ENCODE assay signal across 1 cellular context in the genomic region with DNA sequence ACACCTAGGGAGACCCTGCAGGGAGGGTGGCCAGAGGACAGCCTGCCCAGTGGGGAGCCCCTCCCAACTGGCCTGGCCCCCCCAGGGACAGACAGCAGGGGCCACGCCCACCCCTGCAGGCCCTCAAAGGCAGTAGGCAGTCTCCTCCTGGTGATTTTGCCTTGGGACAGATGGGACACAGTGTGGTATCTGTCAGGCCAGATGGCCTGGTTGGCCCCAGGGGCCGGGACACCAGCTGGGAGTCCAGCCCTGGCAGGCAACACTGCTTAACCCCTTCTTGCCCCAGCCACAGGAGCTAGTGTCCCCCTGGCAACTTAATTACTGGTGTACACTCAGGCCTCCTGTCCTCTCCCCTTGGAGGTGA.
TF ChIP-seq lines count a peak whose summit lies in the region.

No MANE protein-coding gene starts in this region.

TF ChIP-seq in HepG2, 621 proteins besides CTCF, POLR2A, EP300 and RAD21:
- TF ChIP-seq, protein P1, sequence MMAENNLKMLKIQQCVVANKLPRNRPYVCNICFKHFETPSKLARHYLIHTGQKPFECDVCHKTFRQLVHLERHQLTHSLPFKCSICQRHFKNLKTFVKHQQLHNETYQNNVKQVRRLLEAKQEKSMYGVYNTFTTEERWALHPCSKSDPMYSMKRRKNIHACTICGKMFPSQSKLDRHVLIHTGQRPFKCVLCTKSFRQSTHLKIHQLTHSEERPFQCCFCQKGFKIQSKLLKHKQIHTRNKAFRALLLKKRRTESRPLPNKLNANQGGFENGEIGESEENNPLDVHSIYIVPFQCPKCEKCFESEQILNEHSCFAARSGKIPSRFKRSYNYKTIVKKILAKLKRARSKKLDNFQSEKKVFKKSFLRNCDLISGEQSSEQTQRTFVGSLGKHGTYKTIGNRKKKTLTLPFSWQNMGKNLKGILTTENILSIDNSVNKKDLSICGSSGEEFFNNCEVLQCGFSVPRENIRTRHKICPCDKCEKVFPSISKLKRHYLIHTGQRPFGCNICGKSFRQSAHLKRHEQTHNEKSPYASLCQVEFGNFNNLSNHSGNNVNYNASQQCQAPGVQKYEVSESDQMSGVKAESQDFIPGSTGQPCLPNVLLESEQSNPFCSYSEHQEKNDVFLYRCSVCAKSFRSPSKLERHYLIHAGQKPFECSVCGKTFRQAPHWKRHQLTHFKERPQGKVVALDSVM (CRISPR knock-in tag; IDR thresholded peaks at IDR 0.05) = peak; percentile 36; the same call in 1 of the 2 replicates
- no peak for TF ChIP-seq ZNF136 (CRISPR knock-in tag; IDR thresholded peaks at IDR 0.05; ENCODE audit: low read depth)
- TF ChIP-seq ZNF687 (CRISPR knock-in tag; IDR thresholded peaks at IDR 0.05) = peak; percentile 55
- TF ChIP-seq MYC (CRISPR knock-in tag; IDR thresholded peaks at IDR 0.05; ENCODE audit: borderline replicate concordance) = 0 out of 2 replicates have a peak, but pooled peaks have one; percentile 11
- TF ChIP-seq PATZ1 (CRISPR knock-in tag; IDR thresholded peaks at IDR 0.05) = peak; percentile 77; the same call in 1 of the 2 replicates
- no peak for TF ChIP-seq ZNF367 (CRISPR knock-in tag; IDR thresholded peaks at IDR 0.05; ENCODE audit: borderline replicate concordance)
- TF ChIP-seq TFAP4 (IDR thresholded peaks at IDR 0.05; ENCODE audit: borderline replicate concordance, low read depth) = peak; percentile 47; the same call in 1 of the 2 replicates
- TF ChIP-seq ZNF790 (CRISPR knock-in tag; IDR thresholded peaks at IDR 0.05; ENCODE audit: borderline replicate concordance) = no peak
- TF ChIP-seq, protein P2, sequence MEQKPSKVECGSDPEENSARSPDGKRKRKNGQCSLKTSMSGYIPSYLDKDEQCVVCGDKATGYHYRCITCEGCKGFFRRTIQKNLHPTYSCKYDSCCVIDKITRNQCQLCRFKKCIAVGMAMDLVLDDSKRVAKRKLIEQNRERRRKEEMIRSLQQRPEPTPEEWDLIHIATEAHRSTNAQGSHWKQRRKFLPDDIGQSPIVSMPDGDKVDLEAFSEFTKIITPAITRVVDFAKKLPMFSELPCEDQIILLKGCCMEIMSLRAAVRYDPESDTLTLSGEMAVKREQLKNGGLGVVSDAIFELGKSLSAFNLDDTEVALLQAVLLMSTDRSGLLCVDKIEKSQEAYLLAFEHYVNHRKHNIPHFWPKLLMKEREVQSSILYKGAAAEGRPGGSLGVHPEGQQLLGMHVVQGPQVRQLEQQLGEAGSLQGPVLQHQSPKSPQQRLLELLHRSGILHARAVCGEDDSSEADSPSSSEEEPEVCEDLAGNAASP (CRISPR knock-in tag; IDR thresholded peaks at IDR 0.05; ENCODE audit: borderline replicate concordance) = 0 out of 2 replicates have a peak, but pooled peaks have one; percentile 19
- no peak for TF ChIP-seq PLRG1 (conservative IDR thresholded peaks at IDR 0.05)
- TF ChIP-seq NFYB (CRISPR knock-in tag; IDR thresholded peaks at IDR 0.05) = peak; percentile 13; the same call in 1 of the 2 replicates
- TF ChIP-seq ZNF652 (CRISPR knock-in tag; IDR thresholded peaks at IDR 0.05; ENCODE audit: borderline replicate concordance, low read depth) = peak; percentile 88
- no peak for TF ChIP-seq SYNCRIP (IDR thresholded peaks at IDR 0.05; ENCODE audit: insufficient read depth, low read depth, low read length)
- TF ChIP-seq, protein P3, sequence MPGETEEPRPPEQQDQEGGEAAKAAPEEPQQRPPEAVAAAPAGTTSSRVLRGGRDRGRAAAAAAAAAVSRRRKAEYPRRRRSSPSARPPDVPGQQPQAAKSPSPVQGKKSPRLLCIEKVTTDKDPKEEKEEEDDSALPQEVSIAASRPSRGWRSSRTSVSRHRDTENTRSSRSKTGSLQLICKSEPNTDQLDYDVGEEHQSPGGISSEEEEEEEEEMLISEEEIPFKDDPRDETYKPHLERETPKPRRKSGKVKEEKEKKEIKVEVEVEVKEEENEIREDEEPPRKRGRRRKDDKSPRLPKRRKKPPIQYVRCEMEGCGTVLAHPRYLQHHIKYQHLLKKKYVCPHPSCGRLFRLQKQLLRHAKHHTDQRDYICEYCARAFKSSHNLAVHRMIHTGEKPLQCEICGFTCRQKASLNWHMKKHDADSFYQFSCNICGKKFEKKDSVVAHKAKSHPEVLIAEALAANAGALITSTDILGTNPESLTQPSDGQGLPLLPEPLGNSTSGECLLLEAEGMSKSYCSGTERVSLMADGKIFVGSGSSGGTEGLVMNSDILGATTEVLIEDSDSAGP (CRISPR knock-in tag; IDR thresholded peaks at IDR 0.05; ENCODE audit: borderline replicate concordance) = 0 out of 2 replicates have a peak, but pooled peaks have one; percentile 24
- TF ChIP-seq ARID4A (CRISPR knock-in tag; IDR thresholded peaks at IDR 0.05; ENCODE audit: borderline replicate concordance) = peak; percentile 16; the same call in 1 of the 2 replicates
- TF ChIP-seq ZNF451 (CRISPR knock-in tag; IDR thresholded peaks at IDR 0.05) = 0 out of 2 replicates have a peak, but pooled peaks have one; percentile 42
- TF ChIP-seq ZFX (CRISPR knock-in tag; IDR thresholded peaks at IDR 0.05; ENCODE audit: low read depth) = 0 out of 2 replicates have a peak, but pooled peaks have one; percentile 6
